In genomic region chr18:75212626-75213110, GRCh38 we compare ENCODE assay signal across 8 cellular contexts. TPM values are rescaled to one million over a fixed set of nuclear protein-coding genes. Genes with fewer than 3 reads are reported as not detected.
DNase-seq lines count a peak whose midpoint lies in the region; ATAC-seq and TF ChIP-seq lines count a peak whose summit lies in the region.

No MANE protein-coding gene starts in this region.

- H3K36me3 ChIP-seq in adipocyte (ENCODE audit: control insufficient read depth, insufficient read depth, low read length, severe bottlenecking) (no peaks in the 10 kb centered on the region), lower lobe of right lung (no peaks in the 10 kb centered on the region), transverse colon (no peaks in the 10 kb centered on the region)

- intact Hi-C loops in lower lobe of right lung (cut with DNase I) (no loop called here), transverse colon (cut with DNase I; ENCODE audit: low total_unique reads) (loop anchor here (10.0 kb wide), 1 partner anchor 262 kb away; no protein-coding TSS in a partner anchor)

- H3K4me1 Mint-ChIP-seq in activated naive CD4-positive, alpha-beta T cell treated with anti-CD3 and anti-CD28 coated beads, Interleukin-2, amount 10 ng/mL, durations not matched to agents 7 days and 5 days: peaks cover 67% of the 10 kb centered on the region

- no peak for DNase-seq in activated naive CD4-positive, alpha-beta T cell treated with anti-CD3 and anti-CD28 coated beads, Interleukin-2, amount 10 ng/mL, durations not matched to agents 7 days and 5 days
- DNase-seq in activated naive CD4-positive, alpha-beta T cell treated with Interleukin-2 at 50 U/mL for 16 hours: no peak
- DNase-seq in adipocyte (ENCODE audit: low read depth) (no peak), lower lobe of right lung (no peak), transverse colon (no peak), NCI-H1048 (lab: John Stamatoyannopoulos, UW) (no peak), SW480 (ENCODE audit: low spot score) (no peak), GDM1 (lab: John Stamatoyannopoulos, UW) (no peak)

- H3K4me1 ChIP-seq in adipocyte (ENCODE audit: control insufficient read depth, insufficient read depth, low read length) (peaks cover 36% of the 10 kb centered on the region), lower lobe of right lung (peaks cover 48% of the 10 kb centered on the region), transverse colon (peaks cover 15 to 61% (median 57%) of the 10 kb centered on the region in 4 donors)

- peak overlapping the region; percentile 80 for H3K9ac ChIP-seq in adipocyte (ENCODE audit: low read length)

- H3K27ac ChIP-seq in lower lobe of right lung (no peak overlapping the region), transverse colon (peak overlapping the region; percentile 88 to 95 (median 90))

- peak overlapping the region; percentile 81 for H3K4me3 Mint-ChIP-seq in activated naive CD4-positive, alpha-beta T cell treated with anti-CD3 and anti-CD28 coated beads, Interleukin-2, amount 10 ng/mL, durations not matched to agents 7 days and 5 days

- H3K9me3 ChIP-seq in adipocyte (ENCODE audit: control insufficient read depth, low read length) (no peaks in the 10 kb centered on the region), lower lobe of right lung (no peaks in the 10 kb centered on the region), transverse colon (no peaks in the 10 kb centered on the region)

- in situ Hi-C loops in transverse colon (cut with MboI; ENCODE audit: low pct_ligation_motif_present in 1 of 4, low pct_unique_long_range_greater_than_20kb in 1 of 4, low sequenced_read_pairs in 3 of 4): loop anchor here in 1 of 4 donors (25.0 kb wide), 1 partner anchor 725 kb away; the partner anchor contains the start of gene CNDP2

- no peak for ATAC-seq in lower lobe of right lung

- TF ChIP-seq CTCF in lower lobe of right lung (IDR thresholded peaks at IDR 0.05): no peak
- no peak for TF ChIP-seq CTCF in transverse colon (IDR thresholded peaks at IDR 0.05)

- CTCF ChIA-PET in activated naive CD4-positive, alpha-beta T cell treated with anti-CD3 and anti-CD28 coated beads, Interleukin-2, amount 10 ng/mL, durations not matched to agents 7 days and 5 days (lab: Charles Lee): interaction anchor here (1.8 kb wide), 1 partner anchor 31 kb away, joined by 4 read pairs; no protein-coding TSS in a partner anchor

- WGBS in transverse colon (ENCODE audit: low coverage in 1 of 2), 2 donors: 36 to 39% methylated on average over 7 to 8 of the region's 8 CpGs

- H3K27me3 ChIP-seq in adipocyte (replicated peaks; ENCODE audit: control insufficient read depth, insufficient read depth, low read length): no peaks in the 10 kb centered on the region
- H3K27me3 ChIP-seq in lower lobe of right lung (ENCODE audit: low read depth): no peaks in the 10 kb centered on the region
- H3K27me3 ChIP-seq in transverse colon: no peaks in the 10 kb centered on the region

- no peak for TF ChIP-seq POLR2A in transverse colon (IDR thresholded peaks at IDR 0.05)

- peaks cover 43% of the 10 kb centered on the region for H3K36me3 Mint-ChIP-seq in activated naive CD4-positive, alpha-beta T cell treated with anti-CD3 and anti-CD28 coated beads, Interleukin-2, amount 10 ng/mL, durations not matched to agents 7 days and 5 days

- TF ChIP-seq EP300 in transverse colon (IDR thresholded peaks at IDR 0.05; ENCODE audit: low read depth): no peak

- H3K27me3 Mint-ChIP-seq in activated naive CD4-positive, alpha-beta T cell treated with anti-CD3 and anti-CD28 coated beads, Interleukin-2, amount 10 ng/mL, durations not matched to agents 7 days and 5 days: peaks cover 10% of the 10 kb centered on the region

- no peaks in the 10 kb centered on the region for H3K9me3 Mint-ChIP-seq in activated naive CD4-positive, alpha-beta T cell treated with anti-CD3 and anti-CD28 coated beads, Interleukin-2, amount 10 ng/mL, durations not matched to agents 7 days and 5 days

- H3K4me3 ChIP-seq in adipocyte (ENCODE audit: low read length) (peak overlapping the region; percentile 83), lower lobe of right lung (peak overlapping the region; percentile 74), transverse colon (peak overlapping the region in 3 of 4 donors; percentile 71 to 82 (median 76))

- peak overlapping the region; percentile 88 for H3K27ac Mint-ChIP-seq in activated naive CD4-positive, alpha-beta T cell treated with anti-CD3 and anti-CD28 coated beads, Interleukin-2, amount 10 ng/mL, durations not matched to agents 7 days and 5 days

RNA-seq across cellular contexts. Expression of gene TSHZ1, which starts 2.1 kb away (rescaled TPM):
- total RNA-seq in lower lobe of right lung (17.0 TPM), transverse colon (10 to 100 TPM; 16.3 to 34.8 (median 29.8) TPM)

RNA-seq across cellular contexts. Expression of gene PTGR3, which starts 3.7 kb away (rescaled TPM):
- total RNA-seq in lower lobe of right lung (37.3 TPM), transverse colon (10 to 100 TPM; 10.1 to 45.9 (median 23.4) TPM)
